Comparison of ENCODE assay signal across 8 cellular contexts in the genomic region with DNA sequence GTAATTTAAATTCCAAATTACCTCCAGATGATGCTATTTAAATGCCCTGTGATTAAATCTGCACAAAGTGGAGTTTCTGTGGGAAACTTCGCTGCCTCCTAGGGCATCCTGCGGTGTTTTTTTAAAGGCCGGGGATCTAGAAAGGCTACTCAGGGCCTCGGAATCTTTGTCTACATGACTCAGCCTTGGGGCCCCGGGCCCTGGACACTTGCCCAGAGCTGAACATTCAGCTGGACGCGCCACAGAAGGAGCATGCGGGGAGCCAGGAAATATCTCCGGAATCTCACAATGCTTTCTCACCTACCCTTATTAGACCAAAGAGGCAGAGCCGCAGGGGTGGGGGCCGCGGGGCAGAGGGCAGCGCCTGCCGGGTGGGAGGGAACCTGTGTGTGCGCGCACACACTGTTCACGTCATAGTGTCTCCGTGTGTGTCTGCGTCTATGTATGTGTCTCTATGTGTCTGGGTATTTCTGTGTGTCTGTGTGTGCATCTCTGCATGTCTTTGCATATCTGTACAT.
DNase-seq lines count a peak whose midpoint lies in the region; ATAC-seq and TF ChIP-seq lines count a peak whose summit lies in the region.

No MANE protein-coding gene starts in this region.

- DNase-seq in choroid plexus epithelial cell (ENCODE audit: low read depth): peak; percentile 99
- peak; percentile 64 to 75 (median 67) for DNase-seq in right lobe of liver
- peak; percentile 83 for DNase-seq in transverse colon
- DNase-seq in NCI-H1105 treated with DMSO at 0.1 percent for 48 hours (lab: John Stamatoyannopoulos, UW): no peak
- DNase-seq in activated CD8-positive, alpha-beta T cell treated with anti-CD3 and anti-CD28 coated beads for 36 hours: no peak
- DNase-seq in NCI-H526 (lab: John Stamatoyannopoulos, UW): no peak

- no peaks in the 10 kb centered on the region for H3K4me1 Mint-ChIP-seq in activated CD8-positive, alpha-beta T cell treated with anti-CD3 and anti-CD28 coated beads for 36 hours (ENCODE audit: low read depth)

- ATAC-seq in right lobe of liver: peak; percentile 38 to 55 (median 48)
- no peak for ATAC-seq in activated CD8-positive, alpha-beta T cell treated with anti-CD3 and anti-CD28 coated beads for 36 hours
- ATAC-seq in HG02884 (IDR thresholded peaks at IDR 0.05; ENCODE audit: unreplicated experiment): no peak

- TF ChIP-seq POLR2A in right lobe of liver (IDR thresholded peaks at IDR 0.05) (no peak), transverse colon (IDR thresholded peaks at IDR 0.05) (no peak)

- intact Hi-C loops in right lobe of liver (cut with DNase I) (no loop called here), transverse colon (cut with DNase I; ENCODE audit: low total_unique reads) (loop anchor here (5.0 kb wide), 1 partner anchor 145 kb away; a partner anchor contains a TSS)
- intact Hi-C loops in activated CD8-positive, alpha-beta T cell treated with anti-CD3 and anti-CD28 coated beads for 36 hours (cut with micrococcal nuclease): no loop called here

- TF ChIP-seq RAD21 in Ishikawa (IDR thresholded peaks at IDR 0.05; ENCODE audit: low read depth): 0 out of 2 replicates have a peak, but pooled peaks have one; percentile 23

- peaks cover 4% of the 10 kb centered on the region for H3K27me3 Mint-ChIP-seq in activated CD8-positive, alpha-beta T cell treated with anti-CD3 and anti-CD28 coated beads for 36 hours

- POLR2A ChIA-PET in activated CD8-positive, alpha-beta T cell treated with anti-CD3 and anti-CD28 coated beads for 36 hours (lab: Charles Lee): no interaction called here

- 59% methylated on average over 10 of the region's 19 CpGs for WGBS in right lobe of liver (ENCODE audit: insufficient coverage, low coverage, low lambda C conversion rate, missing lambda C conversion rate)
- WGBS in transverse colon (ENCODE audit: low coverage in 1 of 2), 2 donors: 41% methylated on average over 19 of the region's 19 CpGs; no CpG with 5 or more reads in 1 of the 2 donors

- TF ChIP-seq EP300 in Ishikawa (IDR thresholded peaks at IDR 0.05; ENCODE audit: borderline replicate concordance): peak; percentile 78
- peak; percentile 89 for TF ChIP-seq EP300 in transverse colon (IDR thresholded peaks at IDR 0.05; ENCODE audit: low read depth)

- no peaks in the 10 kb centered on the region for H3K36me3 Mint-ChIP-seq in activated CD8-positive, alpha-beta T cell treated with anti-CD3 and anti-CD28 coated beads for 36 hours (ENCODE audit: low read depth)

- in situ Hi-C loops in transverse colon (cut with MboI; ENCODE audit: low pct_ligation_motif_present in 1 of 4, low pct_unique_long_range_greater_than_20kb in 1 of 4, low sequenced_read_pairs in 3 of 4): loop anchor here in 1 of 4 donors (25.0 kb wide), 1 partner anchor 140 kb away; a partner anchor contains a TSS

- H3K4me3 Mint-ChIP-seq in activated CD8-positive, alpha-beta T cell treated with anti-CD3 and anti-CD28 coated beads for 36 hours: no peak overlapping the region

- H3K36me3 ChIP-seq in right lobe of liver (no peaks in the 10 kb centered on the region), transverse colon (no peaks in the 10 kb centered on the region)

- H3K27ac ChIP-seq in right lobe of liver: peak overlapping the region in 1 of 3 donors; percentile 56
- H3K27ac ChIP-seq in transverse colon: peak overlapping the region; percentile 75 to 87 (median 84)

- no peaks in the 10 kb centered on the region for H3K9me3 ChIP-seq in right lobe of liver
- H3K9me3 ChIP-seq in transverse colon: no peaks in the 10 kb centered on the region

- no peaks in the 10 kb centered on the region for H3K9me3 Mint-ChIP-seq in activated CD8-positive, alpha-beta T cell treated with anti-CD3 and anti-CD28 coated beads for 36 hours

- TF ChIP-seq CTCF in choroid plexus epithelial cell (conservative IDR thresholded peaks at IDR 0.05; ENCODE audit: low read depth, low read length): no peak
- no peak for TF ChIP-seq CTCF in right lobe of liver (IDR thresholded peaks at IDR 0.05)
- no peak for TF ChIP-seq CTCF in transverse colon (IDR thresholded peaks at IDR 0.05)
- TF ChIP-seq CTCF in activated CD8-positive, alpha-beta T cell treated with anti-CD3 and anti-CD28 coated beads for 36 hours (IDR thresholded peaks at IDR 0.05): no peak

- H3K4me1 ChIP-seq in right lobe of liver (peaks cover 0 to 19% (median 8%) of the 10 kb centered on the region in 4 donors), transverse colon (peaks cover 27 to 40% (median 34%) of the 10 kb centered on the region in 4 donors)

- H3K4me3 ChIP-seq in choroid plexus epithelial cell (ENCODE audit: low read depth, low read length) (no peak overlapping the region), right lobe of liver (no peak overlapping the region), transverse colon (no peak overlapping the region)

- CTCF ChIA-PET in activated CD8-positive, alpha-beta T cell treated with anti-CD3 and anti-CD28 coated beads for 36 hours (lab: Charles Lee): no interaction called here

- H3K27me3 ChIP-seq in right lobe of liver (no peaks in the 10 kb centered on the region), transverse colon (no peaks in the 10 kb centered on the region)

- no peak overlapping the region for H3K27ac Mint-ChIP-seq in activated CD8-positive, alpha-beta T cell treated with anti-CD3 and anti-CD28 coated beads for 36 hours

TF ChIP-seq in Ishikawa, 13 proteins besides CTCF, POLR2A, EP300 and RAD21:
- TF ChIP-seq CREB1 (IDR thresholded peaks at IDR 0.05; ENCODE audit: low read depth): peak; percentile 36; the same call in 1 of the 2 replicates
- no peak for TF ChIP-seq CEBPB (IDR thresholded peaks at IDR 0.05)
- peak; percentile 94 for TF ChIP-seq NFIC (IDR thresholded peaks at IDR 0.05)
- TF ChIP-seq TAF1 (IDR thresholded peaks at IDR 0.05; ENCODE audit: low read depth): no peak
- no peak for TF ChIP-seq YY1 (IDR thresholded peaks at IDR 0.05; ENCODE audit: low read depth)
- TF ChIP-seq, protein P1, sequence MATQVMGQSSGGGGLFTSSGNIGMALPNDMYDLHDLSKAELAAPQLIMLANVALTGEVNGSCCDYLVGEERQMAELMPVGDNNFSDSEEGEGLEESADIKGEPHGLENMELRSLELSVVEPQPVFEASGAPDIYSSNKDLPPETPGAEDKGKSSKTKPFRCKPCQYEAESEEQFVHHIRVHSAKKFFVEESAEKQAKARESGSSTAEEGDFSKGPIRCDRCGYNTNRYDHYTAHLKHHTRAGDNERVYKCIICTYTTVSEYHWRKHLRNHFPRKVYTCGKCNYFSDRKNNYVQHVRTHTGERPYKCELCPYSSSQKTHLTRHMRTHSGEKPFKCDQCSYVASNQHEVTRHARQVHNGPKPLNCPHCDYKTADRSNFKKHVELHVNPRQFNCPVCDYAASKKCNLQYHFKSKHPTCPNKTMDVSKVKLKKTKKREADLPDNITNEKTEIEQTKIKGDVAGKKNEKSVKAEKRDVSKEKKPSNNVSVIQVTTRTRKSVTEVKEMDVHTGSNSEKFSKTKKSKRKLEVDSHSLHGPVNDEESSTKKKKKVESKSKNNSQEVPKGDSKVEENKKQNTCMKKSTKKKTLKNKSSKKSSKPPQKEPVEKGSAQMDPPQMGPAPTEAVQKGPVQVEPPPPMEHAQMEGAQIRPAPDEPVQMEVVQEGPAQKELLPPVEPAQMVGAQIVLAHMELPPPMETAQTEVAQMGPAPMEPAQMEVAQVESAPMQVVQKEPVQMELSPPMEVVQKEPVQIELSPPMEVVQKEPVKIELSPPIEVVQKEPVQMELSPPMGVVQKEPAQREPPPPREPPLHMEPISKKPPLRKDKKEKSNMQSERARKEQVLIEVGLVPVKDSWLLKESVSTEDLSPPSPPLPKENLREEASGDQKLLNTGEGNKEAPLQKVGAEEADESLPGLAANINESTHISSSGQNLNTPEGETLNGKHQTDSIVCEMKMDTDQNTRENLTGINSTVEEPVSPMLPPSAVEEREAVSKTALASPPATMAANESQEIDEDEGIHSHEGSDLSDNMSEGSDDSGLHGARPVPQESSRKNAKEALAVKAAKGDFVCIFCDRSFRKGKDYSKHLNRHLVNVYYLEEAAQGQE (IDR thresholded peaks at IDR 0.05; ENCODE audit: low read depth): no peak
- TF ChIP-seq, protein P2, sequence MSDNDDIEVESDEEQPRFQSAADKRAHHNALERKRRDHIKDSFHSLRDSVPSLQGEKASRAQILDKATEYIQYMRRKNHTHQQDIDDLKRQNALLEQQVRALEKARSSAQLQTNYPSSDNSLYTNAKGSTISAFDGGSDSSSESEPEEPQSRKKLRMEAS (IDR thresholded peaks at IDR 0.05): no peak
- TF ChIP-seq FOXM1 (IDR thresholded peaks at IDR 0.05; ENCODE audit: borderline replicate concordance, low read depth): peak; percentile 72
- TF ChIP-seq TCF12 (IDR thresholded peaks at IDR 0.05; ENCODE audit: low read depth): peak; percentile 90
- TF ChIP-seq TEAD4 (IDR thresholded peaks at IDR 0.05): peak; percentile 94
- TF ChIP-seq, protein P3, sequence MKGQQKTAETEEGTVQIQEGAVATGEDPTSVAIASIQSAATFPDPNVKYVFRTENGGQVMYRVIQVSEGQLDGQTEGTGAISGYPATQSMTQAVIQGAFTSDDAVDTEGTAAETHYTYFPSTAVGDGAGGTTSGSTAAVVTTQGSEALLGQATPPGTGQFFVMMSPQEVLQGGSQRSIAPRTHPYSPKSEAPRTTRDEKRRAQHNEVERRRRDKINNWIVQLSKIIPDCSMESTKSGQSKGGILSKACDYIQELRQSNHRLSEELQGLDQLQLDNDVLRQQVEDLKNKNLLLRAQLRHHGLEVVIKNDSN (IDR thresholded peaks at IDR 0.05): no peak
- no peak for TF ChIP-seq ZBTB7A (IDR thresholded peaks at IDR 0.05; ENCODE audit: low read depth)
- no peak for TF ChIP-seq EGR1 (IDR thresholded peaks at IDR 0.05)

Comparison
In these comparisons a context has a peak if more than half of its experiments do, and no peak if none do; other contexts are left out.
1. DNase-seq: peak in choroid plexus epithelial cell (single experiment), right lobe of liver (3 of 3) and transverse colon (single experiment); none in NCI-H1105 treated with DMSO at 0.1 percent for 48 hours (single experiment), activated CD8-positive, alpha-beta T cell treated with anti-CD3 and anti-CD28 coated beads for 36 hours (single experiment) and NCI-H526 (0 of 2).
2. ATAC-seq: peak in right lobe of liver (4 of 4); none in activated CD8-positive, alpha-beta T cell treated with anti-CD3 and anti-CD28 coated beads for 36 hours (single experiment) and HG02884 (single experiment).